ENCODE assay signal across 39 cellular contexts in genomic region chr16:84021488-84021887, GRCh38. TPM values are rescaled to one million over a fixed set of nuclear protein-coding genes. Genes with fewer than 3 reads are reported as not detected.
"Had no signal": no experiment of that assay in that cellular context is flagged by ENCODE, and none has a peak within 500 bp of the region (broad histone marks: within the 10 kb centered on the region; RNA-seq: fewer than 3 reads in every experiment).

No MANE protein-coding gene starts in this region.

- DNase-seq: Karpas-422, Kasumi-1, MG63, MM.1S, MV-4-11, NCI-H1048, NCI-H1092, NCI-H1092 treated with DMSO at 0.1 percent for 48 hours, NCI-H1105, NCI-H1105 treated with DMSO at 0.1 percent for 48 hours, NCI-H1417, NCI-H1417 treated with DMSO at 0.1 percent for 48 hours, NCI-H1436, NCI-H1436 treated with DMSO at 0.1 percent for 48 hours, NCI-H146, NCI-H1694, NCI-H1694 treated with DMSO at 0.1 percent for 48 hours, NCI-H187, NCI-H187 treated with DMSO at 0.1 percent for 48 hours, NCI-H1930, NCI-H2029, NCI-H2029 treated with DMSO at 0.1 percent for 48 hours, NCI-H2081, NCI-H2081 treated with DMSO at 0.1 percent for 48 hours, NCI-H2107, NCI-H2171, NCI-H2171 treated with DMSO at 0.1 percent for 48 hours, NCI-H2227 treated with DMSO at 0.1 percent for 48 hours, NCI-H226, NCI-H345, NCI-H446, NCI-H446 treated with DMSO at 0.1 percent for 48 hours, NCI-H510A, NCI-H510A treated with DMSO at 0.1 percent for 48 hours had no signal

- H3K27me3 ChIP-seq: MG63 had no signal

- H3K4me2 ChIP-seq: KMS-11 had no signal

- H3K4me3 ChIP-seq: MG63 had no signal

- H3K27ac ChIP-seq: KMS-11 had no signal

- H3K9ac ChIP-seq: KMS-11 had no signal

- H3K9me3 ChIP-seq: MG63 had no signal

- H3K36me3 ChIP-seq: MG63 had no signal

RNA-seq across cellular contexts. Expression of gene SLC38A8, which starts 21.1 kb away (rescaled TPM):
- total RNA-seq: LHCN-M2, MCF 10A, NCI-H460 had no signal

RNA-seq across cellular contexts. Expression of gene NECAB2, which starts 53.4 kb away (rescaled TPM):
- total RNA-seq: LHCN-M2, M059J had no signal
